8 cellular contexts compared by ENCODE assay signal in the genomic region with DNA sequence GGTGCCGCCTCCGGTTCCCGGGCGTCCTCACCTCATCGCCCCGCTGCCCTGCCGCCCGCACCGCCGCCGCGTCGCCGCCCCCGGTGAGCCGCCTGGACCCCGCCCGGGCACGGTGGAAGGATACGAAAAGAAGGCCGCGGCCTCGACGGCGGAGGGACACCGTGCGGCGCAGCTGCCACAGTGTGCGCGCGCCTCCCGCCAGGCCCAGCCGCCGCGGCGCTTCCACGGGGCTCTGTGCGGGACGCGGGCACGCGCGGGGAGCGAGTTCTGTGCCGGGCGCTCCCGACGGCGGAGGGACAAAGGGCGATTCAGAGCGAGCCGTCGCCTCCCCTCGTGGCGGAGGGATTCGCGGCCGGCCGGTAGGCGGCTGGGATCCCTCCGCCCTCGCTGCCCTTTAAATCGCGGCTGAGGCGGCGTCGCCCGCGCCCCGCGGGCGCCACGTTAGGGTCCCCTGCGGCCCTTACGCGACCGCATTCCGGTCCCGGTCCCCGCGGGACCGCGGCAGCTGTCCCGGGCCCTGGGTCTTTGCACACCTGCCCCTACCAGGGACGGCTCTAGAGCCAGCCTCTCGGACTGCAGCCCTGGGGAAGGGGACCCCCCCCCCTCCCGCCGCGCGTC. TPM values are rescaled to one million over a fixed set of nuclear protein-coding genes. Genes with fewer than 3 reads are reported as not detected.
DNase-seq lines count a peak whose midpoint lies in the region; ATAC-seq and TF ChIP-seq lines count a peak whose summit lies in the region.

No MANE protein-coding gene starts in this region.

- no peak overlapping the region for H3K27ac Mint-ChIP-seq in H9
- no peak overlapping the region for H3K27ac Mint-ChIP-seq in T-cell

- intact Hi-C loops in adrenal gland (cut with DNase I): no loop called here
- intact Hi-C loops in left cardiac atrium (cut with DNase I): no loop called here
- intact Hi-C loops in posterior cingulate gyrus (cut with DNase I): loop anchor here (5.0 to 10.0 kb wide), 2 partner anchors 91 to 161 kb away; a partner anchor contains a TSS
- intact Hi-C loops in transverse colon (cut with DNase I; ENCODE audit: low total_unique reads): loop anchor here (5.0 kb wide), 1 partner anchor 91 kb away; a partner anchor contains a TSS

- H3K79me1 ChIP-seq in H9 (ENCODE audit: insufficient read depth, low read depth, low read length, poor library complexity, severe bottlenecking): no peaks in the 10 kb centered on the region

- peak overlapping the region; percentile 100 for H3K14ac ChIP-seq in H9 (ENCODE audit: insufficient read depth, low read length)

- H3K27me3 ChIP-seq in H9 (ENCODE audit: insufficient read depth, low read length) (no peaks in the 10 kb centered on the region), adrenal gland (no peaks in the 10 kb centered on the region), transverse colon (no peaks in the 10 kb centered on the region)

- H3K36me3 Mint-ChIP-seq in H9 (ENCODE audit: insufficient read depth in 1 of 3, low read depth in 3 of 3): peaks cover 0 to 1% (median 0%) of the 10 kb centered on the region in 3 experiments; a peak in 2 of 7 replicates
- no peaks in the 10 kb centered on the region for H3K36me3 Mint-ChIP-seq in T-cell

- TF ChIP-seq POLR2A in adrenal gland (IDR thresholded peaks at IDR 0.05): peak; percentile 95 to 96
- peak; percentile 98 for TF ChIP-seq POLR2A in transverse colon (IDR thresholded peaks at IDR 0.05)

- ATAC-seq in T-cell (replicated peaks in 1 of 4) (peak; percentile 44 to 59 (median 54)), left cardiac atrium (peak; percentile 68 to 70)

- peak overlapping the region; percentile 59 for H3K4me2 ChIP-seq in H9 (ENCODE audit: insufficient read depth, insufficient read length, low read length)

- H2AK5ac ChIP-seq in H9 (ENCODE audit: insufficient read length, low read length): no peak overlapping the region

- peaks cover 15% of the 10 kb centered on the region; the same call in 1 of the 2 replicates for H3K79me2 ChIP-seq in H9 (ENCODE audit: insufficient read depth, low read length)

- CTCF ChIA-PET in T-cell (lab: Charles Lee): no interaction called here

- TF ChIP-seq CTCF in H9 (conservative IDR thresholded peaks at IDR 0.05) (peak; percentile 15; the same call in 1 of the 3 replicates), adrenal gland (IDR thresholded peaks at IDR 0.05) (peak in 2 of 6 experiments; percentile 17 to 31), transverse colon (IDR thresholded peaks at IDR 0.05) (peak in 3 of 5 experiments; percentile 12 to 57 (median 17))

- H2BK12ac ChIP-seq in H9 (ENCODE audit: insufficient read length, low read depth, low read length): no peak overlapping the region

- H3K56ac ChIP-seq in H9 (ENCODE audit: insufficient read length, low read depth, low read length): no peak overlapping the region

- H3K27me3 Mint-ChIP-seq in H9 (ENCODE audit: low read depth) (peaks cover 13% of the 10 kb centered on the region), T-cell (peaks cover 3 to 8% of the 10 kb centered on the region in 2 donors)

- H3K36me3 ChIP-seq in adrenal gland (replicated peaks in 1 of 2): no peaks in the 10 kb centered on the region
- no peaks in the 10 kb centered on the region for H3K36me3 ChIP-seq in transverse colon

- no peak overlapping the region for H3T11ph ChIP-seq in H9 (ENCODE audit: low read length)

- peaks cover 38 to 44% of the 10 kb centered on the region in 2 experiments for H3K4me1 Mint-ChIP-seq in H9
- peaks cover 46 to 52% (median 48%) of the 10 kb centered on the region in 3 donors for H3K4me1 Mint-ChIP-seq in T-cell

- H3K9ac ChIP-seq in H9 (ENCODE audit: extremely low read depth, insufficient read length, low read length): peak overlapping the region; percentile 83

- H3K23ac ChIP-seq in H9 (ENCODE audit: insufficient read length, low read depth, low read length): no peak overlapping the region

- peaks cover 6% of the 10 kb centered on the region for H3K23me2 ChIP-seq in H9 (ENCODE audit: insufficient read length, low read depth, low read length, poor library complexity, severe bottlenecking)

- H3K9me3 ChIP-seq in H9 (ENCODE audit: control insufficient read depth, low read depth, low read length) (no peaks in the 10 kb centered on the region), adrenal gland (replicated peaks in 1 of 3) (no peaks in the 10 kb centered on the region), transverse colon (no peaks in the 10 kb centered on the region)

- H3K9me3 Mint-ChIP-seq in H9 (peaks cover 0 to 1% of the 10 kb centered on the region in 2 experiments; a peak in 2 of 5 replicates), T-cell (no peaks in the 10 kb centered on the region)

- H3K4me3 Mint-ChIP-seq in H9: peak overlapping the region; percentile 71 to 76
- peak overlapping the region; percentile 72 to 88 (median 81) for H3K4me3 Mint-ChIP-seq in T-cell

- in situ Hi-C loops in transverse colon (cut with MboI; ENCODE audit: low pct_ligation_motif_present in 1 of 4, low pct_unique_long_range_greater_than_20kb in 1 of 4, low sequenced_read_pairs in 3 of 4): no loop called here

- no peak overlapping the region for H2BK20ac ChIP-seq in H9 (ENCODE audit: low read depth, low read length, poor library complexity, severe bottlenecking)

- no peak overlapping the region for H4K5ac ChIP-seq in H9 (ENCODE audit: insufficient read length, low read depth, low read length)

- DNase-seq in EL: peak; percentile 93
- DNase-seq in H9: peak; percentile 84
- DNase-seq in NCI-H1048 (lab: John Stamatoyannopoulos, UW): peak; percentile 77
- DNase-seq in T-cell: peak; percentile 50 to 91 (median 74)
- peak; percentile 86 to 92 (median 88) for DNase-seq in adrenal gland
- peak; percentile 90 for DNase-seq in left cardiac atrium
- DNase-seq in posterior cingulate gyrus: peak; percentile 73 to 98 (median 86)
- DNase-seq in transverse colon: peak; percentile 89

- no peak overlapping the region; the same call in 1 of the 2 replicates for H2BK15ac ChIP-seq in H9 (ENCODE audit: low read depth, low read length)

- H4K20me1 ChIP-seq in H9 (ENCODE audit: control insufficient read depth, insufficient read depth, insufficient read length): no peaks in the 10 kb centered on the region

- peak overlapping the region; percentile 49 for H4K91ac ChIP-seq in H9 (ENCODE audit: insufficient read length, low read depth, low read length)

- WGBS in H9 (ENCODE audit: extremely low coverage, insufficient read length, low lambda C conversion rate): no CpG with 5 or more reads among the region's 90 CpGs
- WGBS in adrenal gland, 4 donors: 0% methylated on average over 15 to 90 of the region's 90 CpGs
- 0% methylated on average over 6 of the region's 90 CpGs; no CpG with 5 or more reads in 1 of the 2 donors for WGBS in transverse colon (ENCODE audit: low coverage in 1 of 2), 2 donors

- H2BK5ac ChIP-seq in H9 (ENCODE audit: insufficient read length, low read length): peak overlapping the region; percentile 89

- POLR2A ChIA-PET in T-cell (lab: Charles Lee): no interaction called here

- H3K4me3 ChIP-seq in adrenal gland (peak overlapping the region; percentile 56 to 95 (median 61)), transverse colon (peak overlapping the region; percentile 70 to 97 (median 81))

- no peak for TF ChIP-seq EP300 in transverse colon (IDR thresholded peaks at IDR 0.05; ENCODE audit: low read depth)

- no peak overlapping the region; the same call in 1 of the 2 replicates for H3K4ac ChIP-seq in H9 (ENCODE audit: low read depth, low read length)

- H3K18ac ChIP-seq in H9 (ENCODE audit: insufficient read length, low read depth, low read length): peak overlapping the region; percentile 85

- no peak overlapping the region for H4K8ac ChIP-seq in H9 (replicated peaks; ENCODE audit: insufficient read length, low read depth, low read length)

- no peak overlapping the region for H2AFZ ChIP-seq in H9 (ENCODE audit: low read length)

- H2BK120ac ChIP-seq in H9 (ENCODE audit: low read depth, low read length, poor library complexity, severe bottlenecking): no peak overlapping the region

- H3K27ac ChIP-seq in H9 (ENCODE audit: insufficient read length, low read depth, low read length) (no peak overlapping the region), adrenal gland (peak overlapping the region; percentile 85 to 100 (median 98)), transverse colon (peak overlapping the region; percentile 97 to 99 (median 98))

- H3K4me1 ChIP-seq in H9 (ENCODE audit: insufficient read depth, low read length) (peaks cover 2% of the 10 kb centered on the region; the same call in 1 of the 2 replicates), adrenal gland (replicated peaks in 1 of 2) (peaks cover 20 to 38% of the 10 kb centered on the region in 2 donors), transverse colon (peaks cover 35 to 55% (median 52%) of the 10 kb centered on the region in 4 donors)

RNA-seq across cellular contexts. Expression of a gene that starts 0.6 kb away (rescaled TPM):
- 61.2 and 61.6 TPM in 2 replicates for total RNA-seq in H9 (2021)
- 10 to 100 TPM; 35.1 to 56.6 (median 48.5) TPM for total RNA-seq in T-cell
- total RNA-seq in adrenal gland: 100 to 1,000 TPM in 1 of 8 donors, 10 to 100 TPM in 7; 22.6 to 121 (median 36.9) TPM
- polyA plus RNA-seq in adrenal gland: 10 to 100 TPM; 23.3 to 45.1 (median 30.2) TPM
- 10 to 100 TPM; 28.8 to 29.8 TPM for total RNA-seq in left cardiac atrium
- total RNA-seq in transverse colon: 10 to 100 TPM; 33.4 to 71.4 (median 63.8) TPM

RNA-seq across cellular contexts. Expression of a gene that starts 58.1 kb away (rescaled TPM):
- total RNA-seq in H9 (2021) (46.8 and 50.5 TPM in 2 replicates), T-cell (10 to 100 TPM in 4 of 5 donors, 1 to 10 TPM in 1; 9.5 to 25.3 (median 21.4) TPM), adrenal gland (10 to 100 TPM; 18.7 to 41.2 (median 27.2) TPM), left cardiac atrium (10 to 100 TPM; 28.7 to 42.0 TPM), transverse colon (100 to 1,000 TPM in 1 of 4 donors, 10 to 100 TPM in 3; 31.4 to 130 (median 56.6) TPM)
- polyA plus RNA-seq in adrenal gland: 10 to 100 TPM; 23.4 to 46.5 (median 27.3) TPM

Comparison
In these comparisons a context has a peak if more than half of its experiments do, and no peak if none do; other contexts are left out.
1. intact Hi-C loops: an anchor here in posterior cingulate gyrus (5.0 to 10.0 kb wide) and transverse colon (5.0 kb wide); none called in adrenal gland and left cardiac atrium.